In the genomic region with DNA sequence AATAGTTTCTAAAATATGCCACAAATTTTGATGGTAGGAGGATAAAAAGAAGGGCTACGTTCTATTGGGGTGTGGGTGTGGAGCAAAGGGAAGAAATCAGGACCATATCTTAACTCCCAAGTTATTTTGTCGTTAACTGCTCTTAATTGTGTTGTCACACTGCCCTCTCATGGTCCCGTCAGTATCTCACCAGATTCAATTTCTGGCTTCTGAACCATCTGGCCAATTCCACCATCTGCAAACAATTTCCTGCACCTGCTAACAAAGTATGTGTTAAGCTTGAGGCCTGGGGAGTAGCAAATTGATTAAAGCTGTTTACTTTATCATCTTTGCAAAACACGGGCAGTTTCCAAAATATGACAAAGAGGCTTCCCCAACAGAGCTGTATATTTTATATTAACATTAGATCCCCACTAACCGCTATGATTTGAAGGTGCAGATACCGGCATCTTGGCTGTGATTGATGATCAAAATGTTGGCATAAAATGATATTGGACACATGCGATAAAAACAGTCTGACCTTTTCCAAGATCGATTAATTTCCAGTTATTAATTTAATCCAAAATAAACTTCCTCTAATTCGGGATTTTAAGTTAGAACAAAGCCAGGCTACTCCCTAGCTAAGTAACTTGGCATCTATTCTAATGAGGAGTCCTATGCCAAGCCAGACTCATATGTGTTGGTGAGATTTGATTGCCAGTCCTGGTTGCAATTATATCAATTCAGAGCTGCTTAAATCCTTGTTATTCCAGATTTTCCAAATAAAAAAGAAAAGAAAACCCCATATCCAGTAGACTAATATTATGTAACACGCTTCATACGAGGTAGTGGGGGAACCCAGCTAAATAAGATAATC, we compare ENCODE assay signal across 8 cellular contexts. TPM values are rescaled to one million over a fixed set of nuclear protein-coding genes. Genes with fewer than 3 reads are reported as not detected.
DNase-seq lines count a peak whose midpoint lies in the region; ATAC-seq and TF ChIP-seq lines count a peak whose summit lies in the region.

No MANE protein-coding gene starts in this region.

- DNase-seq in GM03348 (ENCODE audit: low spot score) (peak; percentile 85), HS-27A (ENCODE audit: low read depth) (peak; percentile 53), NCI-H748 treated with DMSO at 0.1 percent for 48 hours (lab: John Stamatoyannopoulos, UW) (peak; percentile 50), body of pancreas (peak; percentile 27 to 73 (median 58)), inferior parietal cortex (ENCODE audit: extremely low spot score) (peak; percentile 76), testis (peak; percentile 58)
- DNase-seq in activated T-cell treated with anti-CD3 and anti-CD28 coated beads, Interleukin-2, amount 50 U/mL, for 48 hours, result no peak

- H3K36me3 ChIP-seq in body of pancreas (replicated peaks in 1 of 2; ENCODE audit: insufficient read depth in 1 of 2, low read depth in 2 of 2) (no peaks in the 10 kb centered on the region), testis (ENCODE audit: low read depth, missing control alignments) (no peaks in the 10 kb centered on the region)

- intact Hi-C loops in body of pancreas (cut with DNase I) (no loop called here), testis (cut with DNase I; ENCODE audit: low total_unique reads) (no loop called here)

- TF ChIP-seq POLR2A in body of pancreas (IDR thresholded peaks at IDR 0.05) (no peak), testis (IDR thresholded peaks at IDR 0.05) (no peak)

- H3K4me3 ChIP-seq in body of pancreas, result no peak overlapping the region
- no peak overlapping the region for H3K4me3 ChIP-seq in testis

- no peaks in the 10 kb centered on the region for H3K27me3 ChIP-seq in body of pancreas
- no peaks in the 10 kb centered on the region for H3K27me3 ChIP-seq in testis

- TF ChIP-seq CTCF in body of pancreas (IDR thresholded peaks at IDR 0.05) (peak; percentile 19 to 80 (median 65)), testis (IDR thresholded peaks at IDR 0.05) (peak in 2 of 3 experiments; percentile 25 to 32)

- H3K27ac ChIP-seq in body of pancreas (no peak overlapping the region), testis (no peak overlapping the region)

- WGBS in body of pancreas, 2 donors, result 20 to 23% methylated on average over 11 of the region's 11 CpGs
- WGBS in testis, 2 donors, result 43 to 50% methylated on average over 11 of the region's 11 CpGs

- ATAC-seq in body of pancreas (peak; percentile 75), GM21529 (IDR thresholded peaks at IDR 0.05; ENCODE audit: unreplicated experiment) (no peak)

- no peaks in the 10 kb centered on the region for H3K9me3 ChIP-seq in body of pancreas
- no peaks in the 10 kb centered on the region for H3K9me3 ChIP-seq in testis

- H3K4me1 ChIP-seq in body of pancreas (peaks cover 4% of the 10 kb centered on the region), testis (no peaks in the 10 kb centered on the region)

RNA-seq across cellular contexts. Expression of a gene that starts 6.9 kb away (rescaled TPM):
- total RNA-seq in body of pancreas (10 to 100 TPM; 27.2 to 35.9 TPM), testis (10 to 100 TPM; 64.9 to 92.4 TPM)
- 75.5 TPM for polyA plus RNA-seq in testis (ENCODE audit: insufficient read depth, low read depth, low replicate concordance)

Comparison
In these comparisons a context has a peak if more than half of its experiments do, and no peak if none do; other contexts are left out.
1. DNase-seq: peak in GM03348 (single experiment), HS-27A (single experiment), NCI-H748 treated with DMSO at 0.1 percent for 48 hours (single experiment), body of pancreas (4 of 4), inferior parietal cortex (single experiment) and testis (single experiment); none in activated T-cell treated with anti-CD3 and anti-CD28 coated beads, Interleukin-2, amount 50 U/mL, for 48 hours (0 of 2).